Comparison of ENCODE assay signal across 7 cellular contexts in the genomic region with DNA sequence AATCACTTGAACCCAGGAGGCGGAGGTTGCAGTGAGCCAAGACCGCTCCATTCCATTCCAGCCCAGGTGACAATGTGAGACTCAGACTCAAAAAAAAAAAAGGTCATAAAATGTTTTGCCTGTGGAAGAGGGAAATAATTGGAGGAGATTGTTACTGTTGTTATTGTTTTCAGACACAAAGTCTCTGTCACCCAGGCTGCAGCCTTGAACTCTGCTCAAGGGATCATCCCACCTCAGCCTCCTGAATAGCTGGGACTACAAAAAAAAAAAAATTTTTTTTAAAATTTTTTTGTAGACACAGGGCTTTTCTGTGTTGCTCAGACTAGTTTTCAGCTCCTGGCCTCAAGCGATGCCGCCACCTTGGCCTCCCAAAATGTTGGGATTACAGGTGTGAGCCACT.
"Had no signal": no experiment of that assay in that cellular context is flagged by ENCODE, and none has a peak within 500 bp of the region (broad histone marks: within the 10 kb centered on the region; RNA-seq: fewer than 3 reads in every experiment).

No MANE protein-coding gene starts in this region.

- FAIRE-seq: GM12878, GM12891, GM12892, GM18507, GM19239 had no signal

- ATAC-seq: GM12878 had no signal

- H3K4me3 ChIP-seq: GM12878 had no signal

- DNase-seq: GDM1, GF-D8 had no signal
